1 cellular context compared by ENCODE assay signal in the genomic region with DNA sequence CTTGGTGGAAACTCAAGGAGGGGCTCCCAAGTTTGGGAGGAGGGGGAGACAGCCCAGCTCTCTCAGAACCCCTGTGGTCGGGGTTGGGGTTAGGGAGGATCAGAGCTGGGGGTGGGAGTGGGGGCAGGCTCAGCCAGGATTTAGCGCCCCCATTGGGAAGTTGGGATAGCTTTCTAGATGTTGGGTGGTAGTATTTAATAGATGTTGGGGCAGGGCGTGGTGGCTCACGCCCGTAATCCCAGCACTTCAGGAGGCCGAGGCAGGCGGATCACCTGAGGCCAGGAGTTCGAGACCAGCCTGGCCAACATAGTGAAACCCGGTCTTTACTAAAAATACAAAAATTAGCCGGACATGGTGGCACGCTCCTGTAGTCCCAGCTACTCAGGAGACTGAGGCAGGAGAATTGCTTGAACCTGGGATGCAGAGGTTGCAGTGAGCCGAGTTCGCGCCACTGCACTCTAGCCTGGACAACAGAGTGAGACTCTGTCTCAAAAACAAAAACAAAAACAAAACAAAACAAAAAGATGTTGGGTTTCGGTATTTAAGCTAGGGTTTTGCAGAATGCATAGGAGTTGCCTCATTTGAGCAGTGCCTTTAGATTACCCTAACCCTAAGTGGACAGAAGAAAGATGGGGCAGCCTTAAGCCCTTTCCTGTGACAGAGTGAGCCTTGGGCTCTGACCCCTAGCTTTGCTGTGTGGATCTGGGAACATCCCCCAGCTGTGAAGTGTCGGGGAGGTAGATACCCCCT.
A peak's percentile ranks its signal among the peaks of the same experiment; 100 is the strongest.
TF ChIP-seq lines count a peak whose summit lies in the region.

No MANE protein-coding gene starts in this region.

TF ChIP-seq in HEK293, 187 proteins besides CTCF, POLR2A, EP300 and RAD21:
- TF ChIP-seq, protein P1, sequence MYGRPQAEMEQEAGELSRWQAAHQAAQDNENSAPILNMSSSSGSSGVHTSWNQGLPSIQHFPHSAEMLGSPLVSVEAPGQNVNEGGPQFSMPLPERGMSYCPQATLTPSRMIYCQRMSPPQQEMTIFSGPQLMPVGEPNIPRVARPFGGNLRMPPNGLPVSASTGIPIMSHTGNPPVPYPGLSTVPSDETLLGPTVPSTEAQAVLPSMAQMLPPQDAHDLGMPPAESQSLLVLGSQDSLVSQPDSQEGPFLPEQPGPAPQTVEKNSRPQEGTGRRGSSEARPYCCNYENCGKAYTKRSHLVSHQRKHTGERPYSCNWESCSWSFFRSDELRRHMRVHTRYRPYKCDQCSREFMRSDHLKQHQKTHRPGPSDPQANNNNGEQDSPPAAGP (tag by site-specific recombination; IDR thresholded peaks at IDR 0.05), result 0 out of 2 replicates have a peak, but pooled peaks have one; percentile 13
- TF ChIP-seq, protein P2, sequence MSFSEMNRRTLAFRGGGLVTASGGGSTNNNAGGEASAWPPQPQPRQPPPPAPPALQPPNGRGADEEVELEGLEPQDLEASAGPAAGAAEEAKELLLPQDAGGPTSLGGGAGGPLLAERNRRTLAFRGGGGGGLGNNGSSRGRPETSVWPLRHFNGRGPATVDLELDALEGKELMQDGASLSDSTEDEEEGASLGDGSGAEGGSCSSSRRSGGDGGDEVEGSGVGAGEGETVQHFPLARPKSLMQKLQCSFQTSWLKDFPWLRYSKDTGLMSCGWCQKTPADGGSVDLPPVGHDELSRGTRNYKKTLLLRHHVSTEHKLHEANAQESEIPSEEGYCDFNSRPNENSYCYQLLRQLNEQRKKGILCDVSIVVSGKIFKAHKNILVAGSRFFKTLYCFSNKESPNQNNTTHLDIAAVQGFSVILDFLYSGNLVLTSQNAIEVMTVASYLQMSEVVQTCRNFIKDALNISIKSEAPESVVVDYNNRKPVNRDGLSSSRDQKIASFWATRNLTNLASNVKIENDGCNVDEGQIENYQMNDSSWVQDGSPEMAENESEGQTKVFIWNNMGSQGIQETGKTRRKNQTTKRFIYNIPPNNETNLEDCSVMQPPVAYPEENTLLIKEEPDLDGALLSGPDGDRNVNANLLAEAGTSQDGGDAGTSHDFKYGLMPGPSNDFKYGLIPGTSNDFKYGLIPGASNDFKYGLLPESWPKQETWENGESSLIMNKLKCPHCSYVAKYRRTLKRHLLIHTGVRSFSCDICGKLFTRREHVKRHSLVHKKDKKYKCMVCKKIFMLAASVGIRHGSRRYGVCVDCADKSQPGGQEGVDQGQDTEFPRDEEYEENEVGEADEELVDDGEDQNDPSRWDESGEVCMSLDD (tag by site-specific recombination; IDR thresholded peaks at IDR 0.05), result 0 out of 2 replicates have a peak, but pooled peaks have one; percentile 3
- TF ChIP-seq KLF7 (tag by site-specific recombination; IDR thresholded peaks at IDR 0.05; ENCODE audit: borderline replicate concordance) (peak; percentile 94), ZNF121 (tag by site-specific recombination; IDR thresholded peaks at IDR 0.05) (peak; percentile 93), KLF8 (tag by site-specific recombination; IDR thresholded peaks at IDR 0.05) (peak; percentile 7; the same call in 1 of the 2 replicates), ZBTB1 (tag by site-specific recombination; IDR thresholded peaks at IDR 0.05) (0 out of 2 replicates have a peak, but pooled peaks have one; percentile 21), ZFP3 (tag by site-specific recombination; IDR thresholded peaks at IDR 0.05; ENCODE audit: low read depth) (peak; percentile 99), KLF1 (tag by site-specific recombination; IDR thresholded peaks at IDR 0.05) (peak; percentile 97)
- TF ChIP-seq, protein P3, sequence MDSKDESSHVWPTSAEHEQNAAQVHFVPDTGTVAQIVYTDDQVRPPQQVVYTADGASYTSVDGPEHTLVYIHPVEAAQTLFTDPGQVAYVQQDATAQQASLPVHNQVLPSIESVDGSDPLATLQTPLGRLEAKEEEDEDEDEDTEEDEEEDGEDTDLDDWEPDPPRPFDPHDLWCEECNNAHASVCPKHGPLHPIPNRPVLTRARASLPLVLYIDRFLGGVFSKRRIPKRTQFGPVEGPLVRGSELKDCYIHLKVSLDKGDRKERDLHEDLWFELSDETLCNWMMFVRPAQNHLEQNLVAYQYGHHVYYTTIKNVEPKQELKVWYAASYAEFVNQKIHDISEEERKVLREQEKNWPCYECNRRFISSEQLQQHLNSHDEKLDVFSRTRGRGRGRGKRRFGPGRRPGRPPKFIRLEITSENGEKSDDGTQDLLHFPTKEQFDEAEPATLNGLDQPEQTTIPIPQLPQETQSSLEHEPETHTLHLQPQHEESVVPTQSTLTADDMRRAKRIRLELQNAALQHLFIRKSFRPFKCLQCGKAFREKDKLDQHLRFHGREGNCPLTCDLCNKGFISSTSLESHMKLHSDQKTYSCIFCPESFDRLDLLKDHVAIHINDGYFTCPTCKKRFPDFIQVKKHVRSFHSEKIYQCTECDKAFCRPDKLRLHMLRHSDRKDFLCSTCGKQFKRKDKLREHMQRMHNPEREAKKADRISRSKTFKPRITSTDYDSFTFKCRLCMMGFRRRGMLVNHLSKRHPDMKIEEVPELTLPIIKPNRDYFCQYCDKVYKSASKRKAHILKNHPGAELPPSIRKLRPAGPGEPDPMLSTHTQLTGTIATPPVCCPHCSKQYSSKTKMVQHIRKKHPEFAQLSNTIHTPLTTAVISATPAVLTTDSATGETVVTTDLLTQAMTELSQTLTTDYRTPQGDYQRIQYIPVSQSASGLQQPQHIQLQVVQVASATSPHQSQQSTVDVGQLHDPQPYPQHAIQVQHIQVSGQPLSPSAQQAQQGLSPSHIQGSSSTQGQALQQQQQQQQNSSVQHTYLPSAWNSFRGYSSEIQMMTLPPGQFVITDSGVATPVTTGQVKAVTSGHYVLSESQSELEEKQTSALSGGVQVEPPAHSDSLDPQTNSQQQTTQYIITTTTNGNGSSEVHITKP (tag by site-specific recombination; IDR thresholded peaks at IDR 0.05), result peak; percentile 69
- TF ChIP-seq, protein P4, sequence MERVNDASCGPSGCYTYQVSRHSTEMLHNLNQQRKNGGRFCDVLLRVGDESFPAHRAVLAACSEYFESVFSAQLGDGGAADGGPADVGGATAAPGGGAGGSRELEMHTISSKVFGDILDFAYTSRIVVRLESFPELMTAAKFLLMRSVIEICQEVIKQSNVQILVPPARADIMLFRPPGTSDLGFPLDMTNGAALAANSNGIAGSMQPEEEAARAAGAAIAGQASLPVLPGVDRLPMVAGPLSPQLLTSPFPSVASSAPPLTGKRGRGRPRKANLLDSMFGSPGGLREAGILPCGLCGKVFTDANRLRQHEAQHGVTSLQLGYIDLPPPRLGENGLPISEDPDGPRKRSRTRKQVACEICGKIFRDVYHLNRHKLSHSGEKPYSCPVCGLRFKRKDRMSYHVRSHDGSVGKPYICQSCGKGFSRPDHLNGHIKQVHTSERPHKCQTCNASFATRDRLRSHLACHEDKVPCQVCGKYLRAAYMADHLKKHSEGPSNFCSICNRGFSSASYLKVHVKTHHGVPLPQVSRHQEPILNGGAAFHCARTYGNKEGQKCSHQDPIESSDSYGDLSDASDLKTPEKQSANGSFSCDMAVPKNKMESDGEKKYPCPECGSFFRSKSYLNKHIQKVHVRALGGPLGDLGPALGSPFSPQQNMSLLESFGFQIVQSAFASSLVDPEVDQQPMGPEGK (tag by site-specific recombination; IDR thresholded peaks at IDR 0.05), result peak; percentile 61; the same call in 1 of the 2 replicates
- TF ChIP-seq, protein P5, sequence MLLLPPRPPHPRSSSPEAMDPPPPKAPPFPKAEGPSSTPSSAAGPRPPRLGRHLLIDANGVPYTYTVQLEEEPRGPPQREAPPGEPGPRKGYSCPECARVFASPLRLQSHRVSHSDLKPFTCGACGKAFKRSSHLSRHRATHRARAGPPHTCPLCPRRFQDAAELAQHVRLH (tag by site-specific recombination; IDR thresholded peaks at IDR 0.05), result peak; percentile 74
